Comparison of ENCODE assay signal across 8 cellular contexts in genomic region chr3:99789322-99789721, GRCh38. TPM values are rescaled to one million over a fixed set of nuclear protein-coding genes. Genes with fewer than 3 reads are reported as not detected.
A peak's percentile ranks its signal among the peaks of the same experiment; 100 is the strongest.
DNase-seq lines count a peak whose midpoint lies in the region; TF ChIP-seq lines count a peak whose summit lies in the region.

No MANE protein-coding gene starts in this region.

- no peak overlapping the region; the same call in 1 of the 2 replicates for H3K4me3 Mint-ChIP-seq in HFFc6

- TF ChIP-seq CTCF in GM12875 (IDR thresholded peaks at IDR 0.05; ENCODE audit: borderline replicate concordance, insufficient read depth, low read depth, low read length) (peak; percentile 70), HFFc6 (IDR thresholded peaks at IDR 0.05) (peak; percentile 86), VCaP (conservative IDR thresholded peaks at IDR 0.05) (peak; percentile 80), retinal pigment epithelial cell (conservative IDR thresholded peaks at IDR 0.05; ENCODE audit: low read depth, low read length) (peak; percentile 82)

- no peaks in the 10 kb centered on the region for H3K36me3 Mint-ChIP-seq in HFFc6 (ENCODE audit: low read depth)

- no peaks in the 10 kb centered on the region; the same call in 1 of the 2 replicates for H3K27me3 Mint-ChIP-seq in HFFc6 (ENCODE audit: insufficient read depth)

- no peak overlapping the region for H3K27ac ChIP-seq in VCaP

- DNase-seq in Ammon's horn (ENCODE audit: low spot score) (peak; percentile 39), HFFc6 (peak; percentile 42), M059J (ENCODE audit: low read depth) (peak; percentile 75), glomerular visceral epithelial cell (ENCODE audit: extremely low spot score) (peak; percentile 77), retinal pigment epithelial cell (ENCODE audit: low read depth) (no peak), ureter (ENCODE audit: low spot score) (no peak)

- no peak overlapping the region; the same call in 1 of the 2 replicates for H3K27ac Mint-ChIP-seq in HFFc6

- H3K4me3 ChIP-seq in GM12875 (ENCODE audit: low read depth, low read length) (no peak overlapping the region), retinal pigment epithelial cell (ENCODE audit: low read length) (no peak overlapping the region)

- no peaks in the 10 kb centered on the region for H3K9me3 Mint-ChIP-seq in HFFc6

- H3K4me1 Mint-ChIP-seq in HFFc6 (ENCODE audit: low read depth) = peaks cover 22% of the 10 kb centered on the region

RNA-seq across cellular contexts. Expression of gene CMSS1, which starts 28.3 kb away (rescaled TPM):
- 10 to 100 TPM; 27.8 to 47.0 (median 38.1) TPM for total RNA-seq in HFFc6 (2021; fragmentation: NEBNext Ultra II Directional; extraction: Animal tissue kit (Norgen Biotek cat#: 25700))
- 38.7 and 49.9 TPM in 2 replicates for total RNA-seq in M059J (2014; rRNA removed; shearing (Covaris generic))
- 41.9 TPM for total RNA-seq in ureter

Comparison
In these comparisons a context has a peak if more than half of its experiments do, and no peak if none do; other contexts are left out.
1. DNase-seq: peak in Ammon's horn (single experiment), HFFc6 (single experiment), M059J (single experiment) and glomerular visceral epithelial cell (single experiment); none in retinal pigment epithelial cell (single experiment) and ureter (single experiment).
2. Peak in every context shown above with its lines, with median percentiles within 50 percentile points of each other: CTCF ChIP-seq.